In genomic region chr1:64956733-64957441, GRCh38 we compare ENCODE assay signal across 1 cellular context.
TF ChIP-seq lines count a peak whose summit lies in the region.

No MANE protein-coding gene starts in this region.

TF ChIP-seq in IMR-90, 13 proteins besides CTCF, POLR2A, EP300 and RAD21 (continued from another document):
- TF ChIP-seq RCOR1 (IDR thresholded peaks at IDR 0.05; ENCODE audit: insufficient replicate concordance, low read length) (no peak), MXI1 (IDR thresholded peaks at IDR 0.05; ENCODE audit: borderline replicate concordance, low read depth, low read length) (no peak)
